Comparison of ENCODE assay signal across 35 cellular contexts in genomic region chr1:187212377-187212776, GRCh38.
"Had no signal": no experiment of that assay in that cellular context is flagged by ENCODE, and none has a peak within 500 bp of the region (broad histone marks: within the 10 kb centered on the region; RNA-seq: fewer than 3 reads in every experiment).

No MANE protein-coding gene starts in this region.

- H3K36me3 ChIP-seq: MG63 had no signal

- H3K9me3 ChIP-seq: MG63 had no signal

- DNase-seq: Karpas-422, Kasumi-1, MG63, MV-4-11, NCI-H1048, NCI-H1092, NCI-H1092 treated with DMSO at 0.1 percent for 48 hours, NCI-H1105, NCI-H1105 treated with DMSO at 0.1 percent for 48 hours, NCI-H1417, NCI-H1417 treated with DMSO at 0.1 percent for 48 hours, NCI-H1436, NCI-H1436 treated with DMSO at 0.1 percent for 48 hours, NCI-H146, NCI-H1694, NCI-H1694 treated with DMSO at 0.1 percent for 48 hours, NCI-H187, NCI-H187 treated with DMSO at 0.1 percent for 48 hours, NCI-H1930, NCI-H2029, NCI-H2029 treated with DMSO at 0.1 percent for 48 hours, NCI-H2081, NCI-H2081 treated with DMSO at 0.1 percent for 48 hours, NCI-H2107, NCI-H2171, NCI-H2171 treated with DMSO at 0.1 percent for 48 hours, NCI-H2227 treated with DMSO at 0.1 percent for 48 hours, NCI-H226, NCI-H345, NCI-H446, NCI-H446 treated with DMSO at 0.1 percent for 48 hours, NCI-H510A, NCI-H510A treated with DMSO at 0.1 percent for 48 hours, NCI-H524, NCI-H524 treated with DMSO at 0.1 percent for 48 hours had no signal

- H3K4me3 ChIP-seq: MG63 had no signal

- H3K27me3 ChIP-seq: MG63 had no signal
